23 cellular contexts compared by ENCODE assay signal in genomic region chr5:153987310-153987709, GRCh38.
"Had no signal": no experiment of that assay in that cellular context is flagged by ENCODE, and none has a peak within 500 bp of the region (broad histone marks: within the 10 kb centered on the region; RNA-seq: fewer than 3 reads in every experiment).

No MANE protein-coding gene starts in this region.

- ATAC-seq: activated CD4-positive, alpha-beta T cell treated with anti-CD3 and anti-CD28 coated beads for 36 hours; activated CD8-positive, alpha-beta T cell treated with anti-CD3 and anti-CD28 coated beads, Interleukin-2, amount 10 ng/mL, durations not matched to agents 7 days and 5 days; body of pancreas; Panc1; Right ventricle myocardium inferior; T-cell had no signal

- DNase-seq: activated CD4-positive, alpha-beta T cell treated with anti-CD3 and anti-CD28 coated beads for 36 hours; activated CD8-positive, alpha-beta memory T cell treated with anti-CD3 and anti-CD28 coated beads, Interleukin-2, amount 50 U/mL, for 48 hours; activated CD8-positive, alpha-beta T cell treated with anti-CD3 and anti-CD28 coated beads, Interleukin-2, amount 10 ng/mL, durations not matched to agents 7 days and 5 days; activated naive CD4-positive, alpha-beta T cell; activated T-cell treated with anti-CD3 and anti-CD28 coated beads, Interleukin-2, amount 50 U/mL, for 1 hour; aorta; body of pancreas; central memory CD4-positive, alpha-beta T cell; MM.1S; NCI-H1105; NCI-H1436 treated with DMSO at 0.1 percent for 48 hours; NCI-H187; NCI-H2081 treated with DMSO at 0.1 percent for 48 hours; NCI-H446; NCI-H524; RPMI8226; T-cell had no signal

- H3K27me3 Mint-ChIP-seq: activated CD4-positive, alpha-beta T cell treated with anti-CD3 and anti-CD28 coated beads for 36 hours; activated naive CD4-positive, alpha-beta T cell treated with anti-CD3 and anti-CD28 coated beads, Interleukin-2, amount 50 U/mL, for 24 hours; T-cell had no signal

- H3K4me3 Mint-ChIP-seq: activated CD4-positive, alpha-beta T cell treated with anti-CD3 and anti-CD28 coated beads for 36 hours; activated CD8-positive, alpha-beta T cell treated with anti-CD3 and anti-CD28 coated beads, Interleukin-2, amount 10 ng/mL, durations not matched to agents 7 days and 5 days; activated naive CD4-positive, alpha-beta T cell treated with anti-CD3 and anti-CD28 coated beads, Interleukin-2, amount 50 U/mL, for 24 hours; T-cell had no signal

- H3K4me3 ChIP-seq: body of pancreas, SK-N-MC had no signal

- H3K27me3 ChIP-seq: body of pancreas had no signal

- H3K9me3 Mint-ChIP-seq: activated naive CD4-positive, alpha-beta T cell treated with anti-CD3 and anti-CD28 coated beads, Interleukin-2, amount 50 U/mL, for 24 hours; T-cell had no signal

- H3K4me1 Mint-ChIP-seq: activated CD4-positive, alpha-beta T cell treated with anti-CD3 and anti-CD28 coated beads for 36 hours; activated naive CD4-positive, alpha-beta T cell treated with anti-CD3 and anti-CD28 coated beads, Interleukin-2, amount 50 U/mL, for 24 hours; T-cell had no signal

- H3K4me1 ChIP-seq: body of pancreas had no signal

- H3K27ac ChIP-seq: body of pancreas, SK-N-MC, VCaP had no signal

- FAIRE-seq: bronchial epithelial cell had no signal

- H3K27ac Mint-ChIP-seq: activated CD4-positive, alpha-beta T cell treated with anti-CD3 and anti-CD28 coated beads for 36 hours; activated CD8-positive, alpha-beta T cell treated with anti-CD3 and anti-CD28 coated beads, Interleukin-2, amount 10 ng/mL, durations not matched to agents 7 days and 5 days; activated naive CD4-positive, alpha-beta T cell treated with anti-CD3 and anti-CD28 coated beads, Interleukin-2, amount 50 U/mL, for 24 hours; T-cell had no signal

- H3K9me3 ChIP-seq: body of pancreas had no signal
